ENCODE assay signal across 1 cellular context in the genomic region with DNA sequence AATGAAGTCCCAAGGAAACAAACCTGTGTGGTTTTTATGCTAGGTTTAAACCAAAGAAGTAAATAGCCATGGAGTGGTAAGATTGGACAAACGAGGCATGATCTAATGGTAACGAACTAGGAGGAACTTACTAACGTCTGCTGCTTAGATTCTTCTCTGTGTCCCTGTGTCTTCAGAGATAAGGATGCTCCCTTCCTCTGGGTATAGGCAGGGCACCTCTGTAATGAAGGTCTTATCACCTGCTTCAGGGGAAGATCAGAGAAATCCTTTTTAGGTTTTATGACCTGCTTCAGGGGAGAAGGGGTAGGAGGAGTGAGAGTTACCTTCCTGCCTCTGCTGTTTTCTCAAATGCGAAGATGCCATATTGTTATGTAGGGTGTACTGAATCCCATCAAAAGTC.
TF ChIP-seq lines count a peak whose summit lies in the region.

No MANE protein-coding gene starts in this region.

TF ChIP-seq in GM12878, 131 proteins besides CTCF, POLR2A, EP300 and RAD21 (continued from another document):
- TF ChIP-seq, protein P1, sequence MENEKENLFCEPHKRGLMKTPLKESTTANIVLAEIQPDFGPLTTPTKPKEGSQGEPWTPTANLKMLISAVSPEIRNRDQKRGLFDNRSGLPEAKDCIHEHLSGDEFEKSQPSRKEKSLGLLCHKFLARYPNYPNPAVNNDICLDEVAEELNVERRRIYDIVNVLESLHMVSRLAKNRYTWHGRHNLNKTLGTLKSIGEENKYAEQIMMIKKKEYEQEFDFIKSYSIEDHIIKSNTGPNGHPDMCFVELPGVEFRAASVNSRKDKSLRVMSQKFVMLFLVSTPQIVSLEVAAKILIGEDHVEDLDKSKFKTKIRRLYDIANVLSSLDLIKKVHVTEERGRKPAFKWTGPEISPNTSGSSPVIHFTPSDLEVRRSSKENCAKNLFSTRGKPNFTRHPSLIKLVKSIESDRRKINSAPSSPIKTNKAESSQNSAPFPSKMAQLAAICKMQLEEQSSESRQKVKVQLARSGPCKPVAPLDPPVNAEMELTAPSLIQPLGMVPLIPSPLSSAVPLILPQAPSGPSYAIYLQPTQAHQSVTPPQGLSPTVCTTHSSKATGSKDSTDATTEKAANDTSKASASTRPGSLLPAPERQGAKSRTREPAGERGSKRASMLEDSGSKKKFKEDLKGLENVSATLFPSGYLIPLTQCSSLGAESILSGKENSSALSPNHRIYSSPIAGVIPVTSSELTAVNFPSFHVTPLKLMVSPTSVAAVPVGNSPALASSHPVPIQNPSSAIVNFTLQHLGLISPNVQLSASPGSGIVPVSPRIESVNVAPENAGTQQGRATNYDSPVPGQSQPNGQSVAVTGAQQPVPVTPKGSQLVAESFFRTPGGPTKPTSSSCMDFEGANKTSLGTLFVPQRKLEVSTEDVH (IDR thresholded peaks at IDR 0.05; ENCODE audit: low read depth, partially characterized antibody): no peak
- TF ChIP-seq SP1 (IDR thresholded peaks at IDR 0.05; ENCODE audit: low read depth, low read length): no peak
